In the genomic region with DNA sequence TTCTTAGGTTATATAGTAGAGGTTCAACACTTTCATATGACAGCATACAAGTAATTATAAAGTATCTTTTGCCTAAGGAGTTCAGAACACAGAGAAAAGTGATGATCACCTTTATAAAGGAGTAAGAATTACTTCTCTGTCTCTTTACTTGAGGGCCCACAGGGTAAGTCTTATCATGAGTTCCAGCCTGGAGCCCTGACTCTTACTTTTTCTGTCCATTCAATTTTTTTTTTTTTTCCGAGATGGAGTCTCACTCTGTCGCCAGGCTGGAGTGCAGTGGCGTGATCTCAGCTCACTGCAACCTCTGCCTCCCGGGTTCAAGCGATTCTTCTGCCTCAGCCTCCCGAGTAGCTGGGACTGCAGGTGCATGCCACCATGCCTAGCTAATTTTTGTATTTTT, we compare ENCODE assay signal across 8 cellular contexts. TPM values are rescaled to one million over a fixed set of nuclear protein-coding genes. Genes with fewer than 3 reads are reported as not detected.
DNase-seq lines count a peak whose midpoint lies in the region; ATAC-seq, FAIRE-seq and TF ChIP-seq lines count a peak whose summit lies in the region.
"Not testable (repeated sequence)": the region's sequence is repeated elsewhere in the genome, so short reads cannot be mapped to it uniquely, and the experiment has no call there.

No MANE protein-coding gene starts in this region.

- not testable (repeated sequence) for H3K36me3 Mint-ChIP-seq in T-cell; activated naive CD8-positive, alpha-beta T cell treated with anti-CD3 and anti-CD28 coated beads for 36 hours

- H3K4me3 ChIP-seq in BLaER1 treated with 17β-estradiol and CSF1 and Interleukin-3, amounts not matched to agents 10 nM and 100 nM: peak overlapping the region in 1 of 10 experiments; percentile 1; a peak in 1 of 20 replicates
- H3K4me3 ChIP-seq in KMS-11 (IDR thresholded peaks at IDR 0.05; ENCODE audit: insufficient read depth, low read depth, low read length); HepG2 (replicated peaks in 1 of 3; ENCODE audit: insufficient read depth in 1 of 3, low read depth in 2 of 3, low read length in 3 of 3); sigmoid colon; thyroid gland (replicated peaks in 1 of 3): not testable (repeated sequence)

- H2AFZ ChIP-seq in KMS-11 (ENCODE audit: low read depth); HepG2 (ENCODE audit: low read length): not testable (repeated sequence)

- H3K27ac Mint-ChIP-seq in T-cell: peak overlapping the region; percentile 15 to 88
- H3K27ac Mint-ChIP-seq in activated naive CD8-positive, alpha-beta T cell treated with anti-CD3 and anti-CD28 coated beads for 36 hours: peak overlapping the region; percentile 85

- not testable (repeated sequence) for H3K27me3 ChIP-seq in BLaER1 treated with 17β-estradiol and CSF1 and Interleukin-3, amounts not matched to agents 10 nM and 100 nM; KMS-11 (ENCODE audit: insufficient read depth, low read depth); HepG2 (ENCODE audit: control insufficient read depth in 1 of 2, insufficient read depth in 2 of 2, low read length in 2 of 2); sigmoid colon; thyroid gland

- H3K36me3 ChIP-seq in BLaER1 treated with 17β-estradiol and CSF1 and Interleukin-3, amounts not matched to agents 10 nM and 100 nM: peaks cover 0 to 51% (median 18%) of the 10 kb centered on the region in 11 experiments; a peak in 16 of 22 replicates
- H3K36me3 ChIP-seq in KMS-11 (ENCODE audit: insufficient read depth); HepG2 (replicated peaks in 1 of 2; ENCODE audit: control insufficient read depth in 1 of 2, insufficient read depth in 2 of 2, low read length in 2 of 2); sigmoid colon; thyroid gland: not testable (repeated sequence)

- POLR2A ChIA-PET in T-cell (lab: Charles Lee); HepG2 (lab: Yijun Ruan, JAX): not testable (repeated sequence)

- WGBS in HepG2 (ENCODE audit: low lambda C conversion rate): 98% methylated on average over 6 of the region's 6 CpGs
- WGBS in sigmoid colon, 2 donors: 95 to 97% methylated on average over 6 of the region's 6 CpGs
- WGBS in thyroid gland, 2 donors: 89 to 97% methylated on average over 6 of the region's 6 CpGs

- DNase-seq in T-cell; activated naive CD8-positive, alpha-beta T cell treated with anti-CD3 and anti-CD28 coated beads for 36 hours; epithelial cell of prostate (ENCODE audit: low read depth, low spot score); HepG2 (ENCODE audit: low spot score); sigmoid colon; thyroid gland: not testable (repeated sequence)

- H4K20me1 ChIP-seq in BLaER1 treated with 17β-estradiol and CSF1 and Interleukin-3, amounts not matched to agents 10 nM and 100 nM: peaks cover 0 to 94% (median 42%) of the 10 kb centered on the region in 11 experiments; a peak in 12 of 22 replicates
- not testable (repeated sequence) for H4K20me1 ChIP-seq in KMS-11 (ENCODE audit: insufficient read depth)
- peaks cover 40% of the 10 kb centered on the region for H4K20me1 ChIP-seq in HepG2 (ENCODE audit: insufficient read depth, low read length)

- H3K27me3 Mint-ChIP-seq in T-cell; activated naive CD8-positive, alpha-beta T cell treated with anti-CD3 and anti-CD28 coated beads for 36 hours: not testable (repeated sequence)

- H3K4me2 ChIP-seq in BLaER1 treated with 17β-estradiol and CSF1 and Interleukin-3, amounts not matched to agents 10 nM and 100 nM: peak overlapping the region; percentile 81 to 92 (median 86)
- not testable (repeated sequence) for H3K4me2 ChIP-seq in KMS-11; HepG2 (ENCODE audit: low read depth, low read length)

- H3K4me1 Mint-ChIP-seq in T-cell: peaks cover 16 to 24% (median 20%) of the 10 kb centered on the region in 3 donors
- H3K4me1 Mint-ChIP-seq in activated naive CD8-positive, alpha-beta T cell treated with anti-CD3 and anti-CD28 coated beads for 36 hours: peaks cover 24% of the 10 kb centered on the region

- not testable (repeated sequence) for ATAC-seq in T-cell (replicated peaks in 1 of 4); HepG2

- TF ChIP-seq CTCF in KMS-11 (conservative IDR thresholded peaks at IDR 0.05; ENCODE audit: low read depth, low read length); HepG2 (CRISPR knock-in tag; IDR thresholded peaks at IDR 0.05); sigmoid colon (IDR thresholded peaks at IDR 0.05); thyroid gland (IDR thresholded peaks at IDR 0.05): not testable (repeated sequence)

- not testable (repeated sequence) for H3K4me3 Mint-ChIP-seq in T-cell; activated naive CD8-positive, alpha-beta T cell treated with anti-CD3 and anti-CD28 coated beads for 36 hours

- in situ Hi-C loops in HepG2 (cut with HindIII; ENCODE audit: extremely low pct_ligation_motif_present, low pct_unique_long_range_greater_than_20kb): not testable (repeated sequence)

- TF ChIP-seq POLR2A in HepG2 (IDR thresholded peaks at IDR 0.05; ENCODE audit: insufficient read depth in 1 of 2, low read depth in 2 of 2, low read length in 2 of 2); sigmoid colon (IDR thresholded peaks at IDR 0.05); thyroid gland (IDR thresholded peaks at IDR 0.05): not testable (repeated sequence)

- H3K9me3 ChIP-seq in BLaER1 treated with 17β-estradiol and CSF1 and Interleukin-3, amounts not matched to agents 10 nM and 100 nM (replicated peaks in 1 of 11): peaks cover under 1 to 25% (median 18%) of the 10 kb centered on the region in 11 experiments; a peak in 19 of 22 replicates
- H3K9me3 ChIP-seq in HepG2 (ENCODE audit: low read length); sigmoid colon; thyroid gland: not testable (repeated sequence)

- CTCF ChIA-PET in T-cell (lab: Charles Lee): interaction anchor here in 1 of 2 donors (1.0 to 1.6 kb wide), 2 partner anchors 28 to 98 kb away, joined by 3 to 5 read pairs; no protein-coding TSS in a partner anchor
- CTCF ChIA-PET in HepG2 (lab: Yijun Ruan, JAX; ENCODE audit: low intra/inter-chr PET ratio, low total read pairs): not testable (repeated sequence)

- TF ChIP-seq EP300 in HepG2 (IDR thresholded peaks at IDR 0.05; ENCODE audit: low read depth in 2 of 2, low read length in 2 of 2); HepG2 (CRISPR knock-in tag; IDR thresholded peaks at IDR 0.05; ENCODE audit: borderline replicate concordance); sigmoid colon (IDR thresholded peaks at IDR 0.05): not testable (repeated sequence)

- H3K27ac ChIP-seq in BLaER1 treated with 17β-estradiol and CSF1 and Interleukin-3, amounts not matched to agents 10 nM and 100 nM: peak overlapping the region in 7 of 11 experiments; percentile 28 to 77 (median 72); a peak in 13 of 22 replicates
- H3K27ac ChIP-seq in KMS-11 (0 out of 2 replicates have a peak overlapping the region, but pooled peaks have one; percentile 52), epithelial cell of prostate (peak overlapping the region; percentile 94), HepG2 (ENCODE audit: extremely low read length, insufficient read depth, low read length) (peak overlapping the region; percentile 35), sigmoid colon (peak overlapping the region; percentile 69 to 83 (median 82)), thyroid gland (peak overlapping the region; percentile 69 to 92 (median 87))

- not testable (repeated sequence) for FAIRE-seq in HepG2 (lab: Jason Lieb, UNC)

- peaks cover 13% of the 10 kb centered on the region; the same call in 1 of the 2 replicates for H3K79me2 ChIP-seq in KMS-11 (ENCODE audit: insufficient read depth, low read depth)
- H3K79me2 ChIP-seq in HepG2 (ENCODE audit: insufficient read depth, low read length): peaks cover 98% of the 10 kb centered on the region

- peaks cover 40 to 80% (median 60%) of the 10 kb centered on the region in 10 experiments for H3K4me1 ChIP-seq in BLaER1 treated with 17β-estradiol and CSF1 and Interleukin-3, amounts not matched to agents 10 nM and 100 nM
- H3K4me1 ChIP-seq in KMS-11 (ENCODE audit: low read depth, poor library complexity, severe bottlenecking): peaks cover 27% of the 10 kb centered on the region
- peaks cover 56% of the 10 kb centered on the region for H3K4me1 ChIP-seq in HepG2 (ENCODE audit: insufficient read depth, low read length)
- H3K4me1 ChIP-seq in sigmoid colon: peaks cover 0 to 61% (median 46%) of the 10 kb centered on the region in 4 donors
- peaks cover 54 to 58% of the 10 kb centered on the region in 2 donors for H3K4me1 ChIP-seq in thyroid gland

- TF ChIP-seq RAD21 in HepG2 (CRISPR knock-in tag; IDR thresholded peaks at IDR 0.05): not testable (repeated sequence)

- intact Hi-C loops in HepG2 (cut with micrococcal nuclease; ENCODE audit: unreplicated experiment); sigmoid colon (cut with DNase I); thyroid gland (cut with DNase I): not testable (repeated sequence)

- not testable (repeated sequence) for H3K9me3 Mint-ChIP-seq in T-cell; activated naive CD8-positive, alpha-beta T cell treated with anti-CD3 and anti-CD28 coated beads for 36 hours

- TSS peak; percentile 5 for BruUV-seq in HepG2 (replicated peaks; lab: Mats Ljungman, UMichigan)

- H3K9ac ChIP-seq in BLaER1 treated with 17β-estradiol and CSF1 and Interleukin-3, amounts not matched to agents 10 nM and 100 nM: peak overlapping the region in 2 of 11 experiments; percentile 57 to 65; a peak in 1 of 22 replicates
- not testable (repeated sequence) for H3K9ac ChIP-seq in KMS-11; HepG2 (ENCODE audit: insufficient read depth, low read depth, low read length)

RNA-seq across cellular contexts. Expression of a gene that starts 14.3 kb away (rescaled TPM):
- 1 to 10 TPM; 5.5 to 7.8 (median 7.5) TPM for total RNA-seq in T-cell
- total RNA-seq in activated naive CD8-positive, alpha-beta T cell treated with anti-CD3 and anti-CD28 coated beads for 36 hours: 1 to 10 TPM; 5.6 to 8.3 TPM
- 32.3 and 43.9 TPM in 2 replicates for total RNA-seq in HepG2 (2016; rRNA removed; fragmentation: Illumina TruSeq; extraction: Trizol)
- 46.2 and 52.2 TPM in 2 replicates for total RNA-seq in HepG2 (2016; cell fraction: cytosol; rRNA removed; fragmentation: Illumina TruSeq; extraction: Trizol; ENCODE audit: low read depth)
- 26.3 and 43.8 TPM in 2 replicates for total RNA-seq in HepG2 (2016; cell fraction: insoluble cytoplasmic fraction; rRNA removed; fragmentation: Illumina TruSeq; extraction: Trizol)
- total RNA-seq in HepG2 (2016; cell fraction: membrane; rRNA removed; fragmentation: Illumina TruSeq; extraction: Trizol): 73.9 and 84.0 TPM in 2 replicates
- 34.9 and 38.5 TPM in 2 replicates for total RNA-seq in HepG2 (2016; cell fraction: nucleus; rRNA removed; fragmentation: Illumina TruSeq; extraction: Trizol)
- 57.8 and 58.7 TPM in 2 replicates for polyA plus RNA-seq in HepG2 (2011; rRNA removed)
- polyA plus RNA-seq in HepG2 (2011; cell fraction: cytosol; rRNA removed): 49.3 and 50.7 TPM in 2 replicates
- 53.8 and 60.6 TPM in 2 replicates for polyA plus RNA-seq in HepG2 (2011; cell fraction: nucleus; rRNA removed)
- 60.3 and 61.1 TPM in 2 replicates for polyA plus RNA-seq in HepG2 (2012)
- 58.2 and 74.1 TPM in 2 replicates for polyA plus RNA-seq in HepG2 (2016; cell fraction: cytosol; fragmentation: Illumina TruSeq; extraction: Trizol; ENCODE audit: low read depth)
- polyA plus RNA-seq in HepG2 (2016; cell fraction: insoluble cytoplasmic fraction; fragmentation: Illumina TruSeq; extraction: Trizol; ENCODE audit: low read depth): 57.0 and 68.2 TPM in 2 replicates
- 93.8 and 103 TPM in 2 replicates for polyA plus RNA-seq in HepG2 (2016; cell fraction: membrane; fragmentation: Illumina TruSeq; extraction: Trizol; ENCODE audit: low read depth)
- 95.3 and 97.7 TPM in 2 replicates for polyA plus RNA-seq in HepG2 (2016; cell fraction: nucleus; fragmentation: Illumina TruSeq; extraction: Trizol; ENCODE audit: insufficient read depth, low read depth)
- 21.3 and 56.1 TPM in 2 replicates for polyA minus RNA-seq in HepG2 (2011; rRNA and poly(A)+ RNA removed; ENCODE audit: low replicate concordance)
- polyA minus RNA-seq in HepG2 (2011; cell fraction: cytosol; rRNA and poly(A)+ RNA removed): 36.5 and 37.9 TPM in 2 replicates
- 56.4 and 57.4 TPM in 2 replicates for polyA minus RNA-seq in HepG2 (2011; cell fraction: nucleus; rRNA and poly(A)+ RNA removed)
- 10 to 100 TPM; 16.9 to 33.0 (median 22.3) TPM for total RNA-seq in sigmoid colon
- polyA plus RNA-seq in sigmoid colon: 10 to 100 TPM; 10.6 to 12.2 (median 11.4) TPM
- total RNA-seq in thyroid gland: 10 to 100 TPM; 47.4 to 94.5 (median 57.4) TPM

RNA-seq across cellular contexts. Expression of a gene that starts 28.2 kb away (rescaled TPM):
- total RNA-seq in T-cell (100 to 1,000 TPM in 4 of 5 donors, 10 to 100 TPM in 1; 97.7 to 120 (median 108) TPM), HepG2 (2016; rRNA removed; fragmentation: Illumina TruSeq; extraction: Trizol) (59.6 and 65.2 TPM in 2 replicates), sigmoid colon (10 to 100 TPM; 15.1 to 40.7 (median 24.6) TPM), thyroid gland (10 to 100 TPM; 40.2 to 55.8 (median 46.9) TPM)
- 10 to 100 TPM; 58.3 to 58.4 TPM for total RNA-seq in activated naive CD8-positive, alpha-beta T cell treated with anti-CD3 and anti-CD28 coated beads for 36 hours
- 39.7 and 43.0 TPM in 2 replicates for total RNA-seq in HepG2 (2016; cell fraction: cytosol; rRNA removed; fragmentation: Illumina TruSeq; extraction: Trizol; ENCODE audit: low read depth)
- 53.3 and 75.1 TPM in 2 replicates for total RNA-seq in HepG2 (2016; cell fraction: insoluble cytoplasmic fraction; rRNA removed; fragmentation: Illumina TruSeq; extraction: Trizol)
- total RNA-seq in HepG2 (2016; cell fraction: membrane; rRNA removed; fragmentation: Illumina TruSeq; extraction: Trizol): 30.0 and 33.1 TPM in 2 replicates
- 99.3 and 116 TPM in 2 replicates for total RNA-seq in HepG2 (2016; cell fraction: nucleus; rRNA removed; fragmentation: Illumina TruSeq; extraction: Trizol)
- polyA plus RNA-seq in HepG2 (2011; rRNA removed) (305 and 306 TPM in 2 replicates), sigmoid colon (10 to 100 TPM in 2 of 3 donors, 1 to 10 TPM in 1; 6.2 to 20.3 (median 13.8) TPM)
- polyA plus RNA-seq in HepG2 (2011; cell fraction: cytosol; rRNA removed): 138 and 145 TPM in 2 replicates
- polyA plus RNA-seq in HepG2 (2011; cell fraction: nucleus; rRNA removed): 679 and 865 TPM in 2 replicates
- polyA plus RNA-seq in HepG2 (2012): 137 and 153 TPM in 2 replicates
- 19.6 and 23.0 TPM in 2 replicates for polyA plus RNA-seq in HepG2 (2016; cell fraction: cytosol; fragmentation: Illumina TruSeq; extraction: Trizol; ENCODE audit: low read depth)
- 81.5 and 84.5 TPM in 2 replicates for polyA plus RNA-seq in HepG2 (2016; cell fraction: insoluble cytoplasmic fraction; fragmentation: Illumina TruSeq; extraction: Trizol; ENCODE audit: low read depth)
- polyA plus RNA-seq in HepG2 (2016; cell fraction: membrane; fragmentation: Illumina TruSeq; extraction: Trizol; ENCODE audit: low read depth): 29.2 and 35.3 TPM in 2 replicates
- 510 and 518 TPM in 2 replicates for polyA plus RNA-seq in HepG2 (2016; cell fraction: nucleus; fragmentation: Illumina TruSeq; extraction: Trizol; ENCODE audit: insufficient read depth, low read depth)
- 88.4 and 308 TPM in 2 replicates for polyA minus RNA-seq in HepG2 (2011; rRNA and poly(A)+ RNA removed; ENCODE audit: low replicate concordance)
- polyA minus RNA-seq in HepG2 (2011; cell fraction: cytosol; rRNA and poly(A)+ RNA removed): 73.9 and 99.1 TPM in 2 replicates
- polyA minus RNA-seq in HepG2 (2011; cell fraction: nucleus; rRNA and poly(A)+ RNA removed): 316 and 324 TPM in 2 replicates

Comparison
In these comparisons a context has a peak if more than half of its experiments do, and no peak if none do; other contexts are left out.
1. H3K27ac ChIP-seq: peak in every context shown above with its lines; median percentile 94 in epithelial cell of prostate; 87 in thyroid gland; 82 in sigmoid colon; 72 in BLaER1 treated with 17β-estradiol and CSF1 and Interleukin-3, amounts not matched to agents 10 nM and 100 nM; 52 in KMS-11; 35 in HepG2.